Comparison of ENCODE assay signal across 14 cellular contexts in genomic region chr1:70805641-70806040, GRCh38.
DNase-seq lines count a peak whose midpoint lies in the region; ATAC-seq and TF ChIP-seq lines count a peak whose summit lies in the region.
"Had no signal": no experiment of that assay in that cellular context is flagged by ENCODE, and none has a peak within 500 bp of the region (broad histone marks: within the 10 kb centered on the region; RNA-seq: fewer than 3 reads in every experiment).

No MANE protein-coding gene starts in this region.

- in situ Hi-C loops in HAP-1 (cut with MboI; ENCODE audit: low sequenced_read_pairs): no loop called here

- H4K5ac ChIP-seq in H9 (ENCODE audit: insufficient read length, low read depth, low read length): peak overlapping the region; percentile 76

- no peaks in the 10 kb centered on the region for H3K4me1 ChIP-seq in H9 (ENCODE audit: insufficient read depth, low read length)
- no peaks in the 10 kb centered on the region for H3K4me1 ChIP-seq in spleen
- H3K4me1 ChIP-seq in HAP-1: no peaks in the 10 kb centered on the region

- DNase-seq in H9 (no peak), spleen (peak; percentile 56), HAP-1 (ENCODE audit: low spot score in 2 of 2) (no peak), dermis blood vessel endothelial cell (no peak)
- DNase-seq: Calu3; CD4-positive, alpha-beta memory T cell; COR-L47; DMS53; DMS79 treated with DMSO at 0.1 percent for 48 hours; GF-D8; GOT3 had no signal

- TF ChIP-seq CTCF in H9 (conservative IDR thresholded peaks at IDR 0.05) (no peak), spleen (IDR thresholded peaks at IDR 0.05 in 8 of 11, conservative IDR thresholded peaks at IDR 0.05 in 3 of 11) (no peak)

- no CpG with 5 or more reads among the region's 6 CpGs for WGBS in H9 (ENCODE audit: extremely low coverage, insufficient read length, low lambda C conversion rate)
- WGBS in spleen, 5 donors: 72 to 91% (median 84%) methylated on average over 5 to 6 of the region's 6 CpGs

- H2BK12ac ChIP-seq in H9 (ENCODE audit: insufficient read length, low read depth, low read length): no peak overlapping the region

- H4K8ac ChIP-seq in H9 (replicated peaks; ENCODE audit: insufficient read length, low read depth, low read length): no peak overlapping the region

- H3K79me1 ChIP-seq in H9 (ENCODE audit: insufficient read depth, low read depth, low read length, poor library complexity, severe bottlenecking): no peaks in the 10 kb centered on the region

- TF ChIP-seq RAD21 in Ishikawa (IDR thresholded peaks at IDR 0.05; ENCODE audit: low read depth): no peak

- no peak overlapping the region for H3K4me2 ChIP-seq in H9 (ENCODE audit: insufficient read depth, insufficient read length, low read length)

- H2BK120ac ChIP-seq in H9 (ENCODE audit: low read depth, low read length, poor library complexity, severe bottlenecking): no peak overlapping the region

- no peak overlapping the region for H4K91ac ChIP-seq in H9 (ENCODE audit: insufficient read length, low read depth, low read length)

- intact Hi-C loops in spleen (cut with DNase I; ENCODE audit: low total_unique reads): no loop called here

- H3K36me3 Mint-ChIP-seq in H9 (ENCODE audit: insufficient read depth in 1 of 3, low read depth in 3 of 3): peaks cover 3 to 15% (median 3%) of the 10 kb centered on the region in 3 experiments; a peak in 4 of 7 replicates
- H3K36me3 Mint-ChIP-seq: CD4-positive, alpha-beta memory T cell had no signal

- H3K4ac ChIP-seq in H9 (ENCODE audit: low read depth, low read length): no peak overlapping the region

- no peaks in the 10 kb centered on the region for H3K9me3 ChIP-seq in H9 (ENCODE audit: control insufficient read depth, low read depth, low read length)
- peaks cover 0 to 25% (median 12%) of the 10 kb centered on the region in 8 donors for H3K9me3 ChIP-seq in spleen
- peaks cover 3% of the 10 kb centered on the region; the same call in 1 of the 2 replicates for H3K9me3 ChIP-seq in HAP-1

- H2BK5ac ChIP-seq in H9 (ENCODE audit: insufficient read length, low read length): no peak overlapping the region

- H3K14ac ChIP-seq in H9 (ENCODE audit: insufficient read depth, low read length): no peak overlapping the region; the same call in 1 of the 2 replicates

- no peak overlapping the region for H2BK20ac ChIP-seq in H9 (ENCODE audit: low read depth, low read length, poor library complexity, severe bottlenecking)

- no peak overlapping the region for H3K4me3 Mint-ChIP-seq in H9
- H3K4me3 Mint-ChIP-seq: CD4-positive, alpha-beta memory T cell had no signal

- H3K4me3 ChIP-seq in spleen (no peak overlapping the region), HAP-1 (no peak overlapping the region)

- peak overlapping the region; percentile 3; the same call in 1 of the 2 replicates for H2BK15ac ChIP-seq in H9 (ENCODE audit: low read depth, low read length)

- H3K18ac ChIP-seq in H9 (ENCODE audit: insufficient read length, low read depth, low read length): no peak overlapping the region

- H3K23ac ChIP-seq in H9 (ENCODE audit: insufficient read length, low read depth, low read length): no peak overlapping the region

- no peaks in the 10 kb centered on the region for H3K36me3 ChIP-seq in spleen
- no peaks in the 10 kb centered on the region for H3K36me3 ChIP-seq in HAP-1 (replicated peaks)

- no peak for ATAC-seq in HG02884 (IDR thresholded peaks at IDR 0.05; ENCODE audit: unreplicated experiment)
- ATAC-seq: HCT116 had no signal

- H2AFZ ChIP-seq in H9 (ENCODE audit: low read length): no peak overlapping the region

- peaks cover 15 to 19% of the 10 kb centered on the region in 2 experiments for H3K9me3 Mint-ChIP-seq in H9

- no peak overlapping the region for H3K27ac ChIP-seq in H9 (ENCODE audit: insufficient read length, low read depth, low read length)
- H3K27ac ChIP-seq in spleen: no peak overlapping the region

- no peaks in the 10 kb centered on the region for H4K20me1 ChIP-seq in H9 (ENCODE audit: control insufficient read depth, insufficient read depth, insufficient read length)

- H3K4me1 Mint-ChIP-seq in H9: no peaks in the 10 kb centered on the region
- H3K4me1 Mint-ChIP-seq: CD4-positive, alpha-beta memory T cell had no signal

- H2AK5ac ChIP-seq in H9 (ENCODE audit: insufficient read length, low read length): no peak overlapping the region

- H3K56ac ChIP-seq in H9 (ENCODE audit: insufficient read length, low read depth, low read length): no peak overlapping the region

- TF ChIP-seq POLR2A in spleen (IDR thresholded peaks at IDR 0.05): no peak

- H3T11ph ChIP-seq in H9 (ENCODE audit: low read length): no peak overlapping the region

- no peaks in the 10 kb centered on the region for H3K27me3 Mint-ChIP-seq in H9 (ENCODE audit: low read depth)
- H3K27me3 Mint-ChIP-seq: CD4-positive, alpha-beta memory T cell had no signal

- H3K27ac Mint-ChIP-seq in H9: no peak overlapping the region

- no peaks in the 10 kb centered on the region for H3K23me2 ChIP-seq in H9 (ENCODE audit: insufficient read length, low read depth, low read length, poor library complexity, severe bottlenecking)

- no peaks in the 10 kb centered on the region for H3K27me3 ChIP-seq in H9 (ENCODE audit: insufficient read depth, low read length)
- H3K27me3 ChIP-seq in spleen (replicated peaks in 1 of 7): no peaks in the 10 kb centered on the region
- no peaks in the 10 kb centered on the region for H3K27me3 ChIP-seq in HAP-1 (ENCODE audit: low read depth)

- 0 out of 2 replicates have a peak, but pooled peaks have one; percentile 20 for TF ChIP-seq EP300 in Ishikawa (IDR thresholded peaks at IDR 0.05; ENCODE audit: borderline replicate concordance)

- no peak overlapping the region for H3K9ac ChIP-seq in H9 (ENCODE audit: extremely low read depth, insufficient read length, low read length)

- no peaks in the 10 kb centered on the region for H3K79me2 ChIP-seq in H9 (ENCODE audit: insufficient read depth, low read length)

TF ChIP-seq in Ishikawa, 13 proteins besides CTCF, POLR2A, EP300 and RAD21:
- TF ChIP-seq NFIC (IDR thresholded peaks at IDR 0.05) (peak; percentile 48; the same call in 1 of the 2 replicates), FOXM1 (IDR thresholded peaks at IDR 0.05; ENCODE audit: borderline replicate concordance, low read depth) (no peak), TCF12 (IDR thresholded peaks at IDR 0.05; ENCODE audit: low read depth) (peak; percentile 65)
